In genomic region chr3:12351145-12351544, GRCh38 we compare ENCODE assay signal across 15 cellular contexts.
A peak's percentile ranks its signal among the peaks of the same experiment; 100 is the strongest.
DNase-seq lines count a peak whose midpoint lies in the region; TF ChIP-seq lines count a peak whose summit lies in the region.
"Had no signal": no experiment of that assay in that cellular context is flagged by ENCODE, and none has a peak within 500 bp of the region (broad histone marks: within the 10 kb centered on the region; RNA-seq: fewer than 3 reads in every experiment).

No MANE protein-coding gene starts in this region.

- intact Hi-C loops in left ventricle myocardium inferior (cut with micrococcal nuclease), result no loop called here

- DNase-seq in GF-D8 (lab: John Stamatoyannopoulos, UW) (peak; percentile 78), SIG-M5 (lab: John Stamatoyannopoulos, UW) (peak; percentile 18), left ventricle myocardium inferior (no peak), pons (ENCODE audit: low spot score) (peak; percentile 17), NCI-H1092 (lab: John Stamatoyannopoulos, UW) (no peak), amniotic stem cell (lab: John Stamatoyannopoulos, UW) (no peak), kidney tubule cell (ENCODE audit: low spot score) (no peak)
- DNase-seq in stimulated activated CD4-positive, alpha-beta T cell treated with anti-CD3 and anti-CD28 coated beads, Interleukin-12 subunit alpha, Interleukin-12 subunit beta, amount 100 ng/mL, for 4 hours, result no peak
- DNase-seq: activated CD4-positive, alpha-beta T cell treated with anti-CD3 and anti-CD28 coated beads for 1 hour; activated naive CD4-positive, alpha-beta T cell treated with anti-CD3 and anti-CD28 coated beads, Interleukin-2, amount 50 U/mL, for 16 hours; hippocampal formation; KBM-7; mammary epithelial cell; NCI-H1694 treated with DMSO at 0.1 percent for 48 hours; NCI-H524 treated with DMSO at 0.1 percent for 48 hours had no signal

- peaks cover 50% of the 10 kb centered on the region for H3K4me1 ChIP-seq in left ventricle myocardium inferior

- H3K9me3 ChIP-seq in left ventricle myocardium inferior (replicated peaks), result no peaks in the 10 kb centered on the region

- no peak overlapping the region for H3K4me3 ChIP-seq in left ventricle myocardium inferior

- no peaks in the 10 kb centered on the region for H3K36me3 ChIP-seq in left ventricle myocardium inferior

- no peaks in the 10 kb centered on the region for H3K27me3 ChIP-seq in left ventricle myocardium inferior (ENCODE audit: low read depth)

- no peak for TF ChIP-seq CTCF in left ventricle myocardium inferior (IDR thresholded peaks at IDR 0.05; ENCODE audit: borderline replicate concordance)

- peak overlapping the region; percentile 46 for H3K27ac ChIP-seq in left ventricle myocardium inferior (replicated peaks)

Comparison
In these comparisons a context has a peak if more than half of its experiments do, and no peak if none do; other contexts are left out.
1. DNase-seq: peak in GF-D8 (single experiment), SIG-M5 (single experiment) and pons (single experiment); none in left ventricle myocardium inferior (single experiment), NCI-H1092 (single experiment), amniotic stem cell (single experiment), kidney tubule cell (single experiment) and stimulated activated CD4-positive, alpha-beta T cell treated with anti-CD3 and anti-CD28 coated beads, Interleukin-12 subunit alpha, Interleukin-12 subunit beta, amount 100 ng/mL, for 4 hours (single experiment).